ENCODE assay signal across 8 cellular contexts in genomic region chr5:43036856-43037711, GRCh38. TPM values are rescaled to one million over a fixed set of nuclear protein-coding genes. Genes with fewer than 3 reads are reported as not detected.
DNase-seq lines count a peak whose midpoint lies in the region; ATAC-seq and TF ChIP-seq lines count a peak whose summit lies in the region.

No MANE protein-coding gene starts in this region.

- DNase-seq in Right ventricle myocardium superior (peak; percentile 50), left cardiac atrium (no peak), colonic mucosa (no peak), memory B cell (ENCODE audit: low spot score in 2 of 2) (no peak), NK-92 (lab: John Stamatoyannopoulos, UW; ENCODE audit: unreplicated experiment) (no peak), left lobe of liver (ENCODE audit: low spot score) (no peak), GM13977 (ENCODE audit: low spot score) (no peak)

- H3K36me3 Mint-ChIP-seq in memory B cell, result peaks cover 2% of the 10 kb centered on the region

- intact Hi-C loops in Right ventricle myocardium superior (cut with DNase I) (no loop called here), left cardiac atrium (cut with DNase I) (no loop called here), colonic mucosa (cut with DNase I) (loop anchor here (5.0 kb wide), 1 partner anchor 125 kb away; no protein-coding TSS in a partner anchor)

- H3K9me3 Mint-ChIP-seq in memory B cell, result no peaks in the 10 kb centered on the region

- peak overlapping the region; percentile 99 for H3K27ac Mint-ChIP-seq in memory B cell

- in situ Hi-C loops in GM13977 (cut with MboI; ENCODE audit: low pct_unique_long_range_greater_than_20kb, low sequenced_read_pairs, unreplicated experiment), result no loop called here

- no peaks in the 10 kb centered on the region for H3K9me3 ChIP-seq in colonic mucosa

- no peaks in the 10 kb centered on the region for H3K27me3 ChIP-seq in colonic mucosa

- 37% methylated on average over 38 of the region's 38 CpGs for WGBS in urinary bladder

- H3K4me3 ChIP-seq in colonic mucosa (no peak overlapping the region), urinary bladder (ENCODE audit: low read depth, low read length) (peak overlapping the region; percentile 32)

- H3K4me3 Mint-ChIP-seq in memory B cell, result peak overlapping the region; percentile 86

- no peaks in the 10 kb centered on the region for H3K4me1 ChIP-seq in colonic mucosa
- no peaks in the 10 kb centered on the region for H3K4me1 ChIP-seq in urinary bladder (ENCODE audit: insufficient read depth)

- H3K27me3 Mint-ChIP-seq in memory B cell, result no peaks in the 10 kb centered on the region

- H3K4me1 Mint-ChIP-seq in memory B cell, result peaks cover 23% of the 10 kb centered on the region

- no peaks in the 10 kb centered on the region for H3K36me3 ChIP-seq in colonic mucosa
- no peaks in the 10 kb centered on the region for H3K36me3 ChIP-seq in urinary bladder (ENCODE audit: insufficient read depth)

- ATAC-seq in Right ventricle myocardium superior (ENCODE audit: poor library complexity) (no peak), left cardiac atrium (no peak), memory B cell (ENCODE audit: low read depth) (no peak), left lobe of liver (no peak)

- H3K9ac ChIP-seq in colonic mucosa (ENCODE audit: low read depth in 2 of 2, low read length in 2 of 2), result peak overlapping the region; percentile 36 to 65

- no peak for TF ChIP-seq CTCF in colonic mucosa (IDR thresholded peaks at IDR 0.05)
- TF ChIP-seq CTCF in GM13977 (IDR thresholded peaks at IDR 0.05; ENCODE audit: extremely low read depth, insufficient read depth, missing control alignments), result no peak

- peak overlapping the region; percentile 32 for H3K27ac ChIP-seq in colonic mucosa
- H3K27ac ChIP-seq in urinary bladder (ENCODE audit: low read depth), result peak overlapping the region; percentile 33

RNA-seq across cellular contexts. Expression of gene ANXA2R, which starts 3.0 kb away (rescaled TPM):
- 0.94 TPM for total RNA-seq in Right ventricle myocardium superior
- 1 to 10 TPM; 1.6 to 1.9 TPM for total RNA-seq in left cardiac atrium
- 1 to 10 TPM; 1.1 to 1.3 TPM for total RNA-seq in colonic mucosa
- total RNA-seq in urinary bladder, result 3.5 TPM
- polyA plus RNA-seq in urinary bladder, result 2.9 TPM
- total RNA-seq in left lobe of liver, result 0.35 TPM
